8 cellular contexts compared by ENCODE assay signal in genomic region chr5:177494356-177495195, GRCh38. TPM values are rescaled to one million over a fixed set of nuclear protein-coding genes. Genes with fewer than 3 reads are reported as not detected.
DNase-seq lines count a peak whose midpoint lies in the region; ATAC-seq, FAIRE-seq and TF ChIP-seq lines count a peak whose summit lies in the region.

No MANE protein-coding gene starts in this region.

- H3K4me1 Mint-ChIP-seq in naive B cell = peaks cover 46 to 52% (median 50%) of the 10 kb centered on the region in 3 donors

- peaks cover 0 to 7% of the 10 kb centered on the region in 2 donors for H3K36me3 Mint-ChIP-seq in naive B cell

- peak overlapping the region; percentile 82 for H3K27ac ChIP-seq in ACC112 (ENCODE audit: low read depth, low read length)

- FAIRE-seq in H54 (lab: Jason Lieb, UNC) = no peak

- TF ChIP-seq POLR2A in H54 (IDR thresholded peaks at IDR 0.05; ENCODE audit: low read depth, low read length) = no peak

- H3K79me2 ChIP-seq in ACC112 (ENCODE audit: control insufficient read depth, insufficient read depth, low read length, unreplicated experiment) = peaks cover 41% of the 10 kb centered on the region

- H3K4me3 ChIP-seq in ACC112 (ENCODE audit: low read depth, low read length) (peak overlapping the region; percentile 78), epithelial cell of proximal tubule (ENCODE audit: low read depth, low read length) (peak overlapping the region; percentile 10)

- TF ChIP-seq CTCF in epithelial cell of proximal tubule (conservative IDR thresholded peaks at IDR 0.05; ENCODE audit: low read depth, low read length) = peak; percentile 49

- no peaks in the 10 kb centered on the region for H3K27me3 ChIP-seq in ACC112 (ENCODE audit: insufficient read depth, low read length)

- ATAC-seq in SK-N-SH treated with all-trans-retinoic acid at 6 μM for 48 hours = peak; percentile 19
- peak; percentile 62 to 70 for ATAC-seq in naive B cell (ENCODE audit: low read depth in 2 of 2)
- ATAC-seq in GM19395 (IDR thresholded peaks at IDR 0.05; ENCODE audit: unreplicated experiment) = no peak
- no peak for ATAC-seq in HG03196 (IDR thresholded peaks at IDR 0.05; ENCODE audit: unreplicated experiment)

- H3K9me3 Mint-ChIP-seq in naive B cell = peaks cover 0 to 2% (median 0%) of the 10 kb centered on the region in 7 donors

- H3K27ac Mint-ChIP-seq in naive B cell = peak overlapping the region in 4 of 6 donors; percentile 56 to 86 (median 72)

- peak overlapping the region in 2 of 8 donors; percentile 41 to 48 for H3K4me3 Mint-ChIP-seq in naive B cell

- H3K36me3 ChIP-seq in ACC112 (ENCODE audit: insufficient read depth, low read length) = peaks cover 18% of the 10 kb centered on the region; the same call in 1 of the 2 replicates

- H3K27me3 Mint-ChIP-seq in naive B cell = peaks cover 4 to 7% (median 5%) of the 10 kb centered on the region in 3 donors

- peak; percentile 96 for DNase-seq in H54 (ENCODE audit: insufficient read length, low spot score)
- no peak for DNase-seq in epithelial cell of proximal tubule (ENCODE audit: low read depth)
- peak; percentile 66 for DNase-seq in naive B cell
- no peak for DNase-seq in NCI-H748 treated with DMSO at 0.1 percent for 48 hours (lab: John Stamatoyannopoulos, UW)

- no peak overlapping the region for H2AFZ ChIP-seq in ACC112 (ENCODE audit: low read length, unreplicated experiment)

- peaks cover 46% of the 10 kb centered on the region for H3K4me1 ChIP-seq in ACC112 (ENCODE audit: control insufficient read depth, insufficient read depth, low read length, unreplicated experiment)

TF ChIP-seq in SK-N-SH treated with all-trans-retinoic acid at 6 μM for 48 hours, 23 proteins besides CTCF, POLR2A, EP300 and RAD21:
- TF ChIP-seq TOX (CRISPR knock-in tag; IDR thresholded peaks at IDR 0.05; ENCODE audit: borderline replicate concordance) = no peak
- TF ChIP-seq ISL1 (CRISPR knock-in tag; IDR thresholded peaks at IDR 0.05) = no peak
- peak; percentile 45; the same call in 1 of the 2 replicates for TF ChIP-seq PATZ1 (CRISPR knock-in tag; IDR thresholded peaks at IDR 0.05; ENCODE audit: borderline replicate concordance)
- TF ChIP-seq, protein P1, sequence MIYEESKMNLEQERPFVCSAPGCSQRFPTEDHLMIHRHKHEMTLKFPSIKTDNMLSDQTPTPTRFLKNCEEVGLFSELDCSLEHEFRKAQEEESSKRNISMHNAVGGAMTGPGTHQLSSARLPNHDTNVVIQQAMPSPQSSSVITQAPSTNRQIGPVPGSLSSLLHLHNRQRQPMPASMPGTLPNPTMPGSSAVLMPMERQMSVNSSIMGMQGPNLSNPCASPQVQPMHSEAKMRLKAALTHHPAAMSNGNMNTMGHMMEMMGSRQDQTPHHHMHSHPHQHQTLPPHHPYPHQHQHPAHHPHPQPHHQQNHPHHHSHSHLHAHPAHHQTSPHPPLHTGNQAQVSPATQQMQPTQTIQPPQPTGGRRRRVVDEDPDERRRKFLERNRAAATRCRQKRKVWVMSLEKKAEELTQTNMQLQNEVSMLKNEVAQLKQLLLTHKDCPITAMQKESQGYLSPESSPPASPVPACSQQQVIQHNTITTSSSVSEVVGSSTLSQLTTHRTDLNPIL (CRISPR knock-in tag; IDR thresholded peaks at IDR 0.05; ENCODE audit: low read depth) = peak; percentile 83
- TF ChIP-seq ZNF70 (CRISPR knock-in tag; IDR thresholded peaks at IDR 0.05) = no peak
- no peak for TF ChIP-seq PPARA (CRISPR knock-in tag; IDR thresholded peaks at IDR 0.05; ENCODE audit: borderline replicate concordance)
- TF ChIP-seq TSHZ2 (CRISPR knock-in tag; IDR thresholded peaks at IDR 0.05) = no peak
- TF ChIP-seq TCF4 (CRISPR knock-in tag; IDR thresholded peaks at IDR 0.05; ENCODE audit: borderline replicate concordance) = no peak
- 0 out of 2 replicates have a peak, but pooled peaks have one; percentile 22 for TF ChIP-seq GLIS3 (CRISPR knock-in tag; IDR thresholded peaks at IDR 0.05)
- no peak for TF ChIP-seq OSR1 (CRISPR knock-in tag; IDR thresholded peaks at IDR 0.05)
TF ChIP-seq in SK-N-SH treated with all-trans-retinoic acid at 6 μM for 48 hours: peak in this region for 3.

RNA-seq across cellular contexts. Expression of gene PDLIM7, which starts 2.8 kb away (rescaled TPM):
- 286 and 420 TPM in 2 replicates for total RNA-seq in epithelial cell of proximal tubule
- 1 to 10 TPM; 1.5 to 6.0 (median 3.9) TPM for polyA plus RNA-seq in naive B cell (ENCODE audit: low read depth in 6 of 6)

RNA-seq across cellular contexts. Expression of gene DOK3, which starts 15.1 kb away (rescaled TPM):
- 0.36 and 1.5 TPM in 2 replicates for total RNA-seq in epithelial cell of proximal tubule
- polyA plus RNA-seq in naive B cell (ENCODE audit: low read depth in 6 of 6) = 10 to 100 TPM; 12.7 to 47.7 (median 38.1) TPM

RNA-seq across cellular contexts. Expression of gene DBN1, which starts 21.1 kb away (rescaled TPM):
- 430 and 471 TPM in 2 replicates for total RNA-seq in epithelial cell of proximal tubule
- polyA plus RNA-seq in naive B cell (ENCODE audit: low read depth in 6 of 6) = 1 to 10 TPM in 1 of 6 donors, under 1 TPM in 3, not detected in 2; 0.31 to 1.9 (median 0.65) TPM

RNA-seq across cellular contexts. Expression of gene DDX41, which starts 22.2 kb away (rescaled TPM):
- total RNA-seq in epithelial cell of proximal tubule = 162 and 174 TPM in 2 replicates
- 10 to 100 TPM; 25.8 to 72.8 (median 43.0) TPM for polyA plus RNA-seq in naive B cell (ENCODE audit: low read depth in 6 of 6)

RNA-seq across cellular contexts. Expression of gene PRR7, which starts 48.0 kb away (rescaled TPM):
- 28.4 and 30.9 TPM in 2 replicates for total RNA-seq in epithelial cell of proximal tubule
- polyA plus RNA-seq in naive B cell (ENCODE audit: low read depth in 6 of 6) = 10 to 100 TPM; 16.2 to 39.5 (median 25.7) TPM

Comparison
In these comparisons a context has a peak if more than half of its experiments do, and no peak if none do; other contexts are left out.
1. DNase-seq: peak in H54 (single experiment) and naive B cell (single experiment); none in epithelial cell of proximal tubule (single experiment) and NCI-H748 treated with DMSO at 0.1 percent for 48 hours (single experiment).
2. ATAC-seq: peak in SK-N-SH treated with all-trans-retinoic acid at 6 μM for 48 hours (single experiment) and naive B cell (2 of 2); none in GM19395 (single experiment) and HG03196 (single experiment).